16 cellular contexts compared by ENCODE assay signal in the genomic region with DNA sequence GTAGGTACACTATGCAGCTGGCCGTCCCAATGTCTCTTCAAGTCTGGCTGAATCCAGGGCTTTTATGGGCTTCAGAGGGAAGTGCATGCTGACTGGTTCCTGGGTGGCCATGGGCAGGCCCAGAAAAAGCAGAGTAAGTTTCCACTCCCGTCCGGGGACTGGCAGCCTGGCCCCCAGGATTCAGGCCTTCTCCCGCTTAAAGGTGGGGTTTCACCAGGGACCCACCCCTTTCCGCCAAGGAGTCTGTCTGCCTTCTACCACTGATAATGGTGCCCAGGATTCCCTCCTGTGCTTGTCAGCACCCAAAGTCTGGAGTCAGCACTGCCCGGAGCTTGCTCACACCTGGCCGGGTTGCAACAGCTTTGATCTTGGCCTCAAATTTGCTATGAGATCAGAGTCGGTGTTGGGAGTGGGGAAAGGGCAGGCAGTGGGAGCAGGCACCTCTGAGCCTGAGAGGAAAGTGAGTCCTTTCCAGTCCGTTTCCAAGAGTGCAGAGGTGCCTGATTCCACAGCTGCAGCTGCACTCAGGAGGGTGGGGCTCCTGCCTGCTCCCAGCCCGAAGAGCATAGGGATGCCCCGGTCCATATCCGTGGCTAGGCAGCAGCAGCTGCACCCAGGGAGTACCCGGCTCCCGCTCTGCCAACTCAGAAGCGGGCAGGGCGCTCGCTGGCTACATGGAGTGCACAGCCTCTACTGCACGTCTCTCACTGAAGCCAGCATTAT.
DNase-seq lines count a peak whose midpoint lies in the region; ATAC-seq, FAIRE-seq and TF ChIP-seq lines count a peak whose summit lies in the region.
"Had no signal": no experiment of that assay in that cellular context is flagged by ENCODE, and none has a peak within 500 bp of the region (broad histone marks: within the 10 kb centered on the region; RNA-seq: fewer than 3 reads in every experiment).

No MANE protein-coding gene starts in this region.

- peak; percentile 41 for DNase-seq in Right ventricle myocardium inferior (ENCODE audit: missing footprints)
- DNase-seq in left cardiac atrium = no peak
- peak in 1 of 2 experiments; percentile 47 for DNase-seq in H1 (ENCODE audit: low read depth in 1 of 2, low spot score in 2 of 2)
- DNase-seq in neural progenitor cell (ENCODE audit: low spot score) = no peak
- DNase-seq in aorta = peak in 1 of 2 donors; percentile 59
- no peak for DNase-seq in NCI-H510A treated with DMSO at 0.1 percent for 48 hours (lab: John Stamatoyannopoulos, UW)
- DNase-seq in Ammon's horn (ENCODE audit: low spot score) = no peak
- DNase-seq: Caco-2, NCI-H1436 treated with DMSO at 0.1 percent for 48 hours, NCI-H2081, NCI-H345, PC-3 had no signal

- no peak overlapping the region for H2BK20ac ChIP-seq in H1 (ENCODE audit: low read length)

- no peak overlapping the region for H3K23ac ChIP-seq in H1 (ENCODE audit: insufficient read length)

- no peak for TF ChIP-seq POLR2A in H1 (IDR thresholded peaks at IDR 0.05; ENCODE audit: control extremely low read depth in 1 of 2, low read depth in 2 of 2, low read length in 2 of 2)

- H3K9me3 Mint-ChIP-seq in neural progenitor cell = no peaks in the 10 kb centered on the region

- H3K23me2 ChIP-seq in H1 (ENCODE audit: low read depth, low read length) = no peaks in the 10 kb centered on the region

- 92% methylated on average over 16 of the region's 18 CpGs; no CpG with 5 or more reads in 1 of the 2 experiments for WGBS in H1 (ENCODE audit: extremely low coverage in 1 of 2, insufficient coverage in 1 of 2, insufficient read length in 1 of 2, insufficient replicate concordance in 2 of 2, low coverage in 1 of 2, low lambda C conversion rate in 2 of 2, missing lambda C conversion rate in 1 of 2), 2 experiments
- 84 to 86% methylated on average over 18 of the region's 18 CpGs for WGBS in aorta, 2 donors

- H3K9me3 ChIP-seq in H1 (ENCODE audit: insufficient read depth in 2 of 2, low read depth in 1 of 2, low read length in 1 of 2) = no peaks in the 10 kb centered on the region
- no peaks in the 10 kb centered on the region for H3K9me3 ChIP-seq in neural progenitor cell (ENCODE audit: low read depth)
- H3K9me3 ChIP-seq in aorta (ENCODE audit: control insufficient read depth, low read length) = peaks cover 1% of the 10 kb centered on the region
- H3K9me3 ChIP-seq: Caco-2 had no signal

- no peak for TF ChIP-seq EP300 in H1 (IDR thresholded peaks at IDR 0.05; ENCODE audit: borderline replicate concordance in 1 of 2, low read depth in 2 of 2, low read length in 2 of 2)

- H3K27me3 ChIP-seq in H1 (replicated peaks in 1 of 4; ENCODE audit: control insufficient read depth in 3 of 4, extremely low read depth in 1 of 4, insufficient read depth in 3 of 4, low read length in 3 of 4) (no peaks in the 10 kb centered on the region), neural progenitor cell (no peaks in the 10 kb centered on the region), aorta (ENCODE audit: control insufficient read depth in 1 of 2, insufficient read depth in 2 of 2, low read length in 1 of 2) (no peaks in the 10 kb centered on the region)

- peak overlapping the region; percentile 80 for H2AFZ ChIP-seq in H1 (ENCODE audit: low read length)
- peak overlapping the region; percentile 87 for H2AFZ ChIP-seq in neural progenitor cell (replicated peaks)

- CTCF ChIA-PET in H1 (lab: Charles Lee; ENCODE audit: partially characterized antibody) = interaction anchor here (1.3 kb wide), 1 partner anchor 10 kb away, joined by 4 read pairs; no protein-coding TSS in a partner anchor

- no peak overlapping the region for H3K4me2 ChIP-seq in H1 (ENCODE audit: insufficient read depth in 1 of 2, low read depth in 2 of 2, low read length in 2 of 2)
- H3K4me2 ChIP-seq in neural progenitor cell = no peak overlapping the region

- H3K27ac Mint-ChIP-seq in neural progenitor cell = no peak overlapping the region

- H3K4ac ChIP-seq in H1 (replicated peaks; ENCODE audit: insufficient read length, low read depth, low read length) = no peak overlapping the region

- POLR2A ChIA-PET in H1 (lab: Charles Lee; ENCODE audit: partially characterized antibody) = no interaction called here

- H3K9ac ChIP-seq in H1 (replicated peaks in 1 of 4; ENCODE audit: extremely low read depth in 1 of 4, low read depth in 3 of 4, low read length in 3 of 4) = no peak overlapping the region
- no peak overlapping the region for H3K9ac ChIP-seq in neural progenitor cell

- H3K79me2 ChIP-seq in H1 (ENCODE audit: control insufficient read depth in 1 of 2, insufficient read depth in 2 of 2, low read length in 2 of 2) (no peaks in the 10 kb centered on the region), neural progenitor cell (ENCODE audit: low read depth) (no peaks in the 10 kb centered on the region)

- 0 out of 2 replicates have a peak overlapping the region, but pooled peaks have one; percentile 5 for H2BK12ac ChIP-seq in H1 (ENCODE audit: low read depth, low read length)

- no peaks in the 10 kb centered on the region; a peak in 1 of 7 replicates for H3K4me1 ChIP-seq in H1 (replicated peaks in 1 of 4; ENCODE audit: control insufficient read depth in 3 of 4, insufficient read depth in 4 of 4, low read length in 3 of 4)
- H3K4me1 ChIP-seq in neural progenitor cell = no peaks in the 10 kb centered on the region
- no peaks in the 10 kb centered on the region for H3K4me1 ChIP-seq in aorta (ENCODE audit: control insufficient read depth in 1 of 2, insufficient read depth in 2 of 2, low read length in 2 of 2)
- H3K4me1 ChIP-seq: Caco-2 had no signal

- FAIRE-seq in H1 (lab: Jason Lieb, UNC) = no peak
- FAIRE-seq: HTR-8/SVneo, K562 had no signal

- no peaks in the 10 kb centered on the region for H3K36me3 ChIP-seq in H1 (ENCODE audit: control insufficient read depth in 2 of 4, insufficient read depth in 4 of 4, low read length in 3 of 4)
- H3K36me3 ChIP-seq in neural progenitor cell = no peaks in the 10 kb centered on the region
- H3K36me3 ChIP-seq in aorta (ENCODE audit: control insufficient read depth in 1 of 2, insufficient read depth in 2 of 2, low read length in 1 of 2) = no peaks in the 10 kb centered on the region

- no peak overlapping the region for H4K5ac ChIP-seq in H1 (ENCODE audit: insufficient read length, low read depth, low read length)

- H3K27ac ChIP-seq in H1 (ENCODE audit: low read depth, low read length) (no peak overlapping the region), neural progenitor cell (no peak overlapping the region), aorta (ENCODE audit: low read depth in 1 of 2, low read length in 2 of 2) (no peak overlapping the region)
- H3K27ac ChIP-seq: C4-2B had no signal

- no peak for TF ChIP-seq CTCF in H1 (IDR thresholded peaks at IDR 0.05; ENCODE audit: control extremely low read depth in 1 of 3, insufficient read depth in 1 of 3, low read depth in 1 of 3, low read length in 3 of 3)
- TF ChIP-seq CTCF in neural progenitor cell (IDR thresholded peaks at IDR 0.05) = no peak

- H2BK5ac ChIP-seq in H1 (ENCODE audit: low read depth, low read length) = no peak overlapping the region

- no peak overlapping the region for H3K18ac ChIP-seq in H1 (ENCODE audit: extremely low read depth, low read length)

- no peaks in the 10 kb centered on the region for H4K20me1 ChIP-seq in H1 (replicated peaks in 1 of 2; ENCODE audit: control insufficient read depth in 1 of 2, insufficient read depth in 2 of 2, low read length in 2 of 2)
- H4K20me1 ChIP-seq in neural progenitor cell (ENCODE audit: low read depth) = no peaks in the 10 kb centered on the region

- H3K56ac ChIP-seq in H1 (replicated peaks; ENCODE audit: insufficient read length, low read depth, low read length) = no peak overlapping the region

- H3K4me3 Mint-ChIP-seq in neural progenitor cell = no peak overlapping the region

- no peak for TF ChIP-seq RAD21 in H1 (IDR thresholded peaks at IDR 0.05 in 1 of 2, conservative IDR thresholded peaks at IDR 0.05 in 1 of 2; ENCODE audit: low read depth in 2 of 2, low read length in 2 of 2)

- H4K8ac ChIP-seq in H1 (ENCODE audit: extremely low read depth, insufficient read depth, low read length) = peak overlapping the region; percentile 82

- H3K4me1 Mint-ChIP-seq in neural progenitor cell = no peaks in the 10 kb centered on the region

- no peaks in the 10 kb centered on the region for H3K36me3 Mint-ChIP-seq in neural progenitor cell

- no peak overlapping the region for H3K14ac ChIP-seq in H1 (ENCODE audit: insufficient read length)

- no peak overlapping the region for H2BK15ac ChIP-seq in H1 (ENCODE audit: low read length)

- H2BK120ac ChIP-seq in H1 (replicated peaks; ENCODE audit: low read depth, low read length) = no peak overlapping the region

- no peak overlapping the region for H2AK5ac ChIP-seq in H1 (ENCODE audit: low read depth, low read length)

- H4K91ac ChIP-seq in H1 (replicated peaks; ENCODE audit: insufficient read length, low read length) = no peak overlapping the region

- no peak overlapping the region for H3K4me3 ChIP-seq in H1 (ENCODE audit: extremely low read depth in 1 of 4, insufficient read depth in 2 of 4, low read depth in 3 of 4, low read length in 4 of 4)
- H3K4me3 ChIP-seq in neural progenitor cell = no peak overlapping the region
- no peak overlapping the region for H3K4me3 ChIP-seq in aorta (ENCODE audit: low read length in 2 of 2)
- H3K4me3 ChIP-seq: K562 had no signal

- H3K79me1 ChIP-seq in H1 (ENCODE audit: low read depth, low read length) = no peaks in the 10 kb centered on the region

- no peaks in the 10 kb centered on the region for H3K27me3 Mint-ChIP-seq in neural progenitor cell (ENCODE audit: insufficient read depth, low read depth)

- no peaks in the 10 kb centered on the region for H3F3A ChIP-seq in neural progenitor cell (ENCODE audit: low read depth)

- ATAC-seq in Right ventricle myocardium inferior = no peak
- ATAC-seq in left cardiac atrium = no peak
- peak; percentile 19 for ATAC-seq in aorta (ENCODE audit: low FRiP score)
- ATAC-seq in GM21367 (IDR thresholded peaks at IDR 0.05; ENCODE audit: unreplicated experiment) = no peak
- ATAC-seq: K562, PC-3 had no signal

- intact Hi-C loops in Right ventricle myocardium inferior (cut with DNase I) = no loop called here
- intact Hi-C loops in left cardiac atrium (cut with DNase I) = no loop called here
- intact Hi-C loops in aorta (cut with DNase I) = no loop called here

TF ChIP-seq in H1, 55 proteins besides CTCF, POLR2A, EP300 and RAD21 (continues in another document):
- TF ChIP-seq JUND (IDR thresholded peaks at IDR 0.05; ENCODE audit: low read length) (no peak), TAF1 (IDR thresholded peaks at IDR 0.05; ENCODE audit: low read depth, low read length) (no peak), CREB1 (IDR thresholded peaks at IDR 0.05) (no peak), CBX8 (IDR thresholded peaks at IDR 0.05; ENCODE audit: borderline replicate concordance, low read depth, low read length) (no peak), YY1 (IDR thresholded peaks at IDR 0.05; ENCODE audit: low read depth, low read length) (no peak), CBX5 (IDR thresholded peaks at IDR 0.05; ENCODE audit: low read depth, low read length) (no peak), SUZ12 (IDR thresholded peaks at IDR 0.05; ENCODE audit: low read length) (no peak), KDM4A (IDR thresholded peaks at IDR 0.05; ENCODE audit: low read depth, low read length, severe bottlenecking) (no peak)
- TF ChIP-seq, protein P1, sequence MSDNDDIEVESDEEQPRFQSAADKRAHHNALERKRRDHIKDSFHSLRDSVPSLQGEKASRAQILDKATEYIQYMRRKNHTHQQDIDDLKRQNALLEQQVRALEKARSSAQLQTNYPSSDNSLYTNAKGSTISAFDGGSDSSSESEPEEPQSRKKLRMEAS (IDR thresholded peaks at IDR 0.05) = no peak
